ENCODE assay signal across 8 cellular contexts in the genomic region with DNA sequence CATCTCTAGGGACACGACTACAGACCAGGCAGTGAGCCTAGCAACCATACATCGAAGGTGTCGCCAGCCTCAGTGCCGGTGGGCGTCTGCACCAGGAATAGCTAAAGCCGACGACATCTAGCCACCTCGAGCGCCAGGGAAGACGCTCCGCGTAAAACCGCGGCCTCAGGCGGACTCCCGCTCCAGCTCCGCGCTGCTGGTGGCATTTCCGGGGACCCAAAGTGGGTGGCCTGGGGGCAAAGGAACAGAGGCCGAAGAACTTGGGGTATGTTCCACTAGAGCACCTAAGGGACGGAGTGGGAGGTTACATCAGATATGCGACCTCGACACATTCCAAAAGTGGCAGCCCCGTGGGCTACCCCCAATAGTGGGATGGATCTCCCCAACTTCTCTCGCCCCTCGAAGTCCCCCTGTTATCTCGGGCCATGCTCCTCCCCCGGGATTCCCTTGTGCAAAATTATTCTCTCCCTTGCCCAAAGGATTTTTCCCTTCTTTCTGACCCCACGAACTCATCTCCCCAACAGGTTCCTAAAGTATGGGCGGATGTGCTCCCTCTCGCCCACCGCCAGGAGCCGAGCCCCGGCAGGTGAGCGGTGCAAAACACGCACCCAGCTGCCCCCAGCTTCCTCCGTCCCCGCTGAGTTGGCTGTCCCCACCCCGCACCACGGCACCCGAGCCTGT. TPM values are rescaled to one million over a fixed set of nuclear protein-coding genes. Genes with fewer than 3 reads are reported as not detected.
DNase-seq lines count a peak whose midpoint lies in the region; ATAC-seq and TF ChIP-seq lines count a peak whose summit lies in the region.

No MANE protein-coding gene starts in this region.

- intact Hi-C loops in CD14-positive monocyte (cut with micrococcal nuclease), result no loop called here
- intact Hi-C loops in esophagus muscularis mucosa (cut with DNase I), result no loop called here
- intact Hi-C loops in ovary (cut with DNase I), result loop anchor here in 3 of 4 donors (5.0 to 10.0 kb wide), 3 partner anchors 242 to 469 kb away; no protein-coding TSS in a partner anchor

- H3K36me3 ChIP-seq in esophagus muscularis mucosa, result no peaks in the 10 kb centered on the region
- no peaks in the 10 kb centered on the region for H3K36me3 ChIP-seq in ovary

- H3K4me3 ChIP-seq in esophagus muscularis mucosa, result peak overlapping the region; percentile 71 to 86 (median 78)
- peak overlapping the region; percentile 54 for H3K4me3 ChIP-seq in ovary

- TF ChIP-seq POLR2A in esophagus muscularis mucosa (IDR thresholded peaks at IDR 0.05; ENCODE audit: low read depth) (no peak), ovary (IDR thresholded peaks at IDR 0.05) (no peak)

- H3K27me3 ChIP-seq in esophagus muscularis mucosa (peaks cover 0 to 33% (median 0%) of the 10 kb centered on the region in 4 donors), ovary (no peaks in the 10 kb centered on the region)

- H3K9me3 Mint-ChIP-seq in CD14-positive monocyte, result peaks cover 0 to 17% (median 8%) of the 10 kb centered on the region in 7 donors

- DNase-seq in CD14-positive monocyte (ENCODE audit: low spot score) (no peak), NCI-H69 (lab: John Stamatoyannopoulos, UW) (peak; percentile 35), esophagus muscularis mucosa (ENCODE audit: extremely low spot score) (no peak), ovary (no peak), GM10266 (ENCODE audit: extremely low spot score) (no peak), HPDE6-E6E7 (ENCODE audit: extremely low spot score) (no peak)
- DNase-seq in activated effector memory CD4-positive, alpha-beta T cell treated with Interleukin-2 at 50 U/mL for 16 hours, result no peak

- no peak for ATAC-seq in HG03196 (IDR thresholded peaks at IDR 0.05; ENCODE audit: unreplicated experiment)

- H3K4me1 ChIP-seq in esophagus muscularis mucosa (peaks cover 7 to 89% (median 72%) of the 10 kb centered on the region in 4 donors), ovary (ENCODE audit: insufficient read depth) (peaks cover 4% of the 10 kb centered on the region)

- no peak overlapping the region for H3K27ac Mint-ChIP-seq in CD14-positive monocyte

- peak overlapping the region; percentile 86 to 98 for H3K4me3 Mint-ChIP-seq in CD14-positive monocyte

- TF ChIP-seq EP300 in esophagus muscularis mucosa (IDR thresholded peaks at IDR 0.05) (no peak), ovary (IDR thresholded peaks at IDR 0.05) (no peak)

- H3K27ac ChIP-seq in esophagus muscularis mucosa (replicated peaks in 1 of 4) (peak overlapping the region; percentile 87 to 93 (median 92)), ovary (no peak overlapping the region)

- peaks cover 85 to 88% (median 86%) of the 10 kb centered on the region in 3 donors for H3K27me3 Mint-ChIP-seq in CD14-positive monocyte (ENCODE audit: low read depth in 3 of 3)

- H3K36me3 Mint-ChIP-seq in CD14-positive monocyte, result peaks cover 0 to 7% of the 10 kb centered on the region in 2 donors

- H3K4me1 Mint-ChIP-seq in CD14-positive monocyte, result peaks cover 18% of the 10 kb centered on the region

- H3K9me3 ChIP-seq in esophagus muscularis mucosa (no peaks in the 10 kb centered on the region), ovary (no peaks in the 10 kb centered on the region)

- TF ChIP-seq CTCF in CD14-positive monocyte (IDR thresholded peaks at IDR 0.05) (no peak), esophagus muscularis mucosa (IDR thresholded peaks at IDR 0.05) (peak in 2 of 3 experiments; percentile 21 to 49), ovary (IDR thresholded peaks at IDR 0.05) (no peak), GM10266 (IDR thresholded peaks at IDR 0.05; ENCODE audit: control insufficient read depth, insufficient read depth, low read depth, missing control alignments) (no peak)

- 4% methylated on average over 41 of the region's 41 CpGs for WGBS in esophagus muscularis mucosa
- 6 to 13% (median 6%) methylated on average over 41 of the region's 41 CpGs for WGBS in ovary, 3 donors

RNA-seq across cellular contexts. Expression of a gene that starts 1.2 kb away (rescaled TPM):
- polyA plus RNA-seq in CD14-positive monocyte, result 1 to 10 TPM in 1 of 2 donors, not detected in 1; 1.0 TPM
- 100 to 1,000 TPM; 146 to 300 (median 265) TPM for total RNA-seq in esophagus muscularis mucosa
- 10 to 100 TPM in 6 of 7 donors, 1 to 10 TPM in 1; 7.0 to 74.5 (median 25.1) TPM for total RNA-seq in ovary
- polyA plus RNA-seq in ovary, result 10 to 100 TPM; 10.7 to 83.8 TPM

Comparison
In these comparisons a context has a peak if more than half of its experiments do, and no peak if none do; other contexts are left out.
1. CTCF ChIP-seq: peak in esophagus muscularis mucosa (2 of 3); none in CD14-positive monocyte (single experiment), ovary (0 of 3) and GM10266 (single experiment).
2. H3K27ac ChIP-seq: peak in esophagus muscularis mucosa (4 of 4); none in ovary (0 of 2).
3. intact Hi-C loops: an anchor here in ovary (5.0 to 10.0 kb wide); none called in CD14-positive monocyte and esophagus muscularis mucosa.